Comparison of ENCODE assay signal across 14 cellular contexts in genomic region chr11:48094643-48095339, GRCh38.
DNase-seq lines count a peak whose midpoint lies in the region; ATAC-seq and TF ChIP-seq lines count a peak whose summit lies in the region.
"Had no signal": no experiment of that assay in that cellular context is flagged by ENCODE, and none has a peak within 500 bp of the region (broad histone marks: within the 10 kb centered on the region; RNA-seq: fewer than 3 reads in every experiment).

No MANE protein-coding gene starts in this region.

- H3K4me1 ChIP-seq in PC-3 (ENCODE audit: insufficient read depth, low read length) (peaks cover 60% of the 10 kb centered on the region), hepatocyte (ENCODE audit: insufficient read depth) (peaks cover 64% of the 10 kb centered on the region), SK-N-SH (ENCODE audit: control insufficient read depth in 1 of 2, insufficient read depth in 2 of 2, low read depth in 1 of 2, low read length in 1 of 2) (peaks cover 0 to 27% of the 10 kb centered on the region in 2 experiments; a peak in 1 of 4 replicates)

- 83% methylated on average over 9 of the region's 9 CpGs for WGBS in hepatocyte (ENCODE audit: low lambda C conversion rate, missing lambda C conversion rate)
- WGBS in SK-N-SH (ENCODE audit: low lambda C conversion rate): 92% methylated on average over 9 of the region's 9 CpGs

- H3K27ac Mint-ChIP-seq in CD4-positive, alpha-beta T cell: peak overlapping the region; percentile 28
- no peak overlapping the region for H3K27ac Mint-ChIP-seq in osteocyte (ENCODE audit: unreplicated experiment)
- H3K27ac Mint-ChIP-seq: activated naive CD8-positive, alpha-beta T cell had no signal

- POLR2A ChIA-PET in CD4-positive, alpha-beta T cell (lab: Charles Lee): interaction anchor here (1.1 kb wide), 1 partner anchor 38 kb away, joined by 3 read pairs; no protein-coding TSS in a partner anchor
- POLR2A ChIA-PET in PC-3 (lab: Charles Lee; ENCODE audit: unreplicated experiment) (no interaction called here), SK-N-SH (lab: Yijun Ruan, JAX) (no interaction called here)

- H3K9ac ChIP-seq in PC-3 (ENCODE audit: low read length) (peak overlapping the region; percentile 58), SK-N-SH (no peak overlapping the region)

- peak overlapping the region; percentile 67; the same call in 1 of the 2 replicates for H3K4me2 ChIP-seq in PC-3 (ENCODE audit: low read length)
- H3K4me2 ChIP-seq in hepatocyte: peak overlapping the region; percentile 59
- no peak overlapping the region for H3K4me2 ChIP-seq in SK-N-SH

- TF ChIP-seq RAD21 in SK-N-SH (IDR thresholded peaks at IDR 0.05; ENCODE audit: low read length): no peak

- H4K20me1 ChIP-seq in PC-3 (ENCODE audit: low read length): no peaks in the 10 kb centered on the region
- H4K20me1 ChIP-seq in hepatocyte (ENCODE audit: insufficient read depth, poor library complexity, severe bottlenecking): no peaks in the 10 kb centered on the region
- peaks cover 23% of the 10 kb centered on the region for H4K20me1 ChIP-seq in SK-N-SH (ENCODE audit: insufficient read depth)

- no peak overlapping the region for H3K4me3 Mint-ChIP-seq in CD4-positive, alpha-beta T cell
- H3K4me3 Mint-ChIP-seq in osteocyte (ENCODE audit: unreplicated experiment): no peak overlapping the region
- H3K4me3 Mint-ChIP-seq: activated naive CD8-positive, alpha-beta T cell had no signal

- H3K27ac ChIP-seq in CD4-positive, alpha-beta T cell (ENCODE audit: low read depth, low read length): no peak overlapping the region
- H3K27ac ChIP-seq in PC-3 (ENCODE audit: low read length) (peak overlapping the region; percentile 93), hepatocyte (peak overlapping the region; percentile 83), SK-N-SH (ENCODE audit: low read depth in 2 of 2, low read length in 1 of 2) (no peak overlapping the region)
- H3K27ac ChIP-seq: left ventricle myocardium inferior, thoracic aorta had no signal

- no peaks in the 10 kb centered on the region for H3K9me3 Mint-ChIP-seq in CD4-positive, alpha-beta T cell
- no peaks in the 10 kb centered on the region for H3K9me3 Mint-ChIP-seq in osteocyte (ENCODE audit: unreplicated experiment)

- H3K4me3 ChIP-seq in PC-3 (ENCODE audit: low read length) (no peak overlapping the region), hepatocyte (no peak overlapping the region), SK-N-SH (ENCODE audit: low read depth in 2 of 2, low read length in 1 of 2) (no peak overlapping the region)
- H3K4me3 ChIP-seq: left ventricle myocardium inferior, thoracic aorta had no signal

- H2AFZ ChIP-seq in PC-3 (ENCODE audit: low read length) (no peak overlapping the region), hepatocyte (no peak overlapping the region), SK-N-SH (ENCODE audit: low read depth) (no peak overlapping the region)

- peaks cover 65% of the 10 kb centered on the region for H3K4me1 Mint-ChIP-seq in CD4-positive, alpha-beta T cell (ENCODE audit: low read depth)
- H3K4me1 Mint-ChIP-seq in osteocyte (ENCODE audit: unreplicated experiment): peaks cover 18% of the 10 kb centered on the region

- H3K36me3 ChIP-seq in PC-3 (ENCODE audit: low read depth, low read length): no peaks in the 10 kb centered on the region
- H3K36me3 ChIP-seq in hepatocyte (replicated peaks; ENCODE audit: insufficient read depth, low read depth): no peaks in the 10 kb centered on the region
- no peaks in the 10 kb centered on the region for H3K36me3 ChIP-seq in SK-N-SH (replicated peaks in 1 of 2; ENCODE audit: control insufficient read depth in 1 of 2, insufficient read depth in 2 of 2, low read length in 1 of 2)
- H3K36me3 ChIP-seq: left ventricle myocardium inferior, thoracic aorta had no signal

- no TSS peak for BruUV-seq in PC-3 (replicated peaks; lab: Mats Ljungman, UMichigan)

- peaks cover 75% of the 10 kb centered on the region for H3K79me2 ChIP-seq in PC-3 (ENCODE audit: low read length)
- H3K79me2 ChIP-seq in hepatocyte: peaks cover 47% of the 10 kb centered on the region
- H3K79me2 ChIP-seq in SK-N-SH (ENCODE audit: insufficient read depth): peaks cover 52% of the 10 kb centered on the region

- DNase-seq in CD4-positive, alpha-beta T cell: no peak
- DNase-seq in PC-3 (no peak), hepatocyte (ENCODE audit: low spot score) (no peak), osteocyte (ENCODE audit: extremely low spot score, unreplicated experiment) (peak; percentile 40), NCI-H146 (lab: John Stamatoyannopoulos, UW) (no peak), NCI-H524 (lab: John Stamatoyannopoulos, UW) (no peak), SK-N-SH (no peak)
- DNase-seq: DND-41, left ventricle myocardium inferior, NCI-H774, occipital lobe had no signal

- TF ChIP-seq EP300 in SK-N-SH (IDR thresholded peaks at IDR 0.05; ENCODE audit: borderline replicate concordance in 1 of 2, low read depth in 1 of 2, low read length in 1 of 2): no peak

- no peaks in the 10 kb centered on the region for H3K9me2 ChIP-seq in PC-3 (replicated peaks; ENCODE audit: low read length)
- H3K9me2 ChIP-seq in hepatocyte (replicated peaks; ENCODE audit: insufficient read depth): no peaks in the 10 kb centered on the region
- no peaks in the 10 kb centered on the region for H3K9me2 ChIP-seq in SK-N-SH

- intact Hi-C loops in CD4-positive, alpha-beta T cell (cut with DNase I, micrococcal nuclease): no loop called here
- intact Hi-C loops in PC-3 (cut with micrococcal nuclease): no loop called here

- H3K27me3 ChIP-seq in CD4-positive, alpha-beta T cell (ENCODE audit: control insufficient read depth, insufficient read depth, low read length): no peaks in the 10 kb centered on the region
- H3K27me3 ChIP-seq in PC-3 (ENCODE audit: low read length) (no peaks in the 10 kb centered on the region), hepatocyte (no peaks in the 10 kb centered on the region), SK-N-SH (ENCODE audit: insufficient read depth) (no peaks in the 10 kb centered on the region)

- CTCF ChIA-PET in CD4-positive, alpha-beta T cell (lab: Charles Lee): no interaction called here
- CTCF ChIA-PET in PC-3 (lab: Charles Lee): no interaction called here
- CTCF ChIA-PET in SK-N-SH (lab: Yijun Ruan, JAX): interaction anchor here (1.3 to 7.0 kb wide), 3 partner anchors 14 to 160 kb away, joined by 3 to 47 read pairs (median 12); no protein-coding TSS in a partner anchor

- no peak for TF ChIP-seq CTCF in CD4-positive, alpha-beta T cell (IDR thresholded peaks at IDR 0.05)
- no peak for TF ChIP-seq CTCF in PC-3 (conservative IDR thresholded peaks at IDR 0.05; ENCODE audit: low read depth, low read length)
- no peak for TF ChIP-seq CTCF in hepatocyte (IDR thresholded peaks at IDR 0.05; ENCODE audit: poor library complexity)
- no peak for TF ChIP-seq CTCF in osteocyte (IDR thresholded peaks at IDR 0.05)
- no peak for TF ChIP-seq CTCF in SK-N-SH (IDR thresholded peaks at IDR 0.05)

- H3F3A ChIP-seq in PC-3 (ENCODE audit: low read length, unreplicated experiment) (no peaks in the 10 kb centered on the region), SK-N-SH (replicated peaks; ENCODE audit: insufficient read depth) (no peaks in the 10 kb centered on the region)

- no peak for ATAC-seq in CD4-positive, alpha-beta T cell (ENCODE audit: poor library complexity)
- no peak for ATAC-seq in PC-3
- no peak for ATAC-seq in HG02870 (IDR thresholded peaks at IDR 0.05; ENCODE audit: unreplicated experiment)

- H3K36me3 Mint-ChIP-seq in CD4-positive, alpha-beta T cell (ENCODE audit: low read depth): no peaks in the 10 kb centered on the region
- no peaks in the 10 kb centered on the region for H3K36me3 Mint-ChIP-seq in osteocyte (ENCODE audit: unreplicated experiment)

- H3K27me3 Mint-ChIP-seq in CD4-positive, alpha-beta T cell: no peaks in the 10 kb centered on the region
- no peaks in the 10 kb centered on the region for H3K27me3 Mint-ChIP-seq in osteocyte (ENCODE audit: unreplicated experiment)
- H3K27me3 Mint-ChIP-seq: activated naive CD8-positive, alpha-beta T cell had no signal

- no peaks in the 10 kb centered on the region for H3K9me3 ChIP-seq in CD4-positive, alpha-beta T cell (ENCODE audit: control insufficient read depth, low read length)
- H3K9me3 ChIP-seq in PC-3 (ENCODE audit: low read length) (no peaks in the 10 kb centered on the region), hepatocyte (ENCODE audit: low read depth) (no peaks in the 10 kb centered on the region), SK-N-SH (no peaks in the 10 kb centered on the region)
- H3K9me3 ChIP-seq: left ventricle myocardium inferior, thoracic aorta had no signal

TF ChIP-seq in SK-N-SH, 30 proteins besides CTCF, POLR2A, EP300 and RAD21 (continues in another document):
- TF ChIP-seq YY1 (IDR thresholded peaks at IDR 0.05; ENCODE audit: low read depth) (no peak), GABPA (IDR thresholded peaks at IDR 0.05; ENCODE audit: low read depth) (no peak), POLR2AphosphoS5 (IDR thresholded peaks at IDR 0.05; ENCODE audit: low read depth, low read length) (no peak), ELF1 (IDR thresholded peaks at IDR 0.05) (no peak), FOXM1 (IDR thresholded peaks at IDR 0.05; ENCODE audit: low read depth) (no peak), TAF1 (IDR thresholded peaks at IDR 0.05; ENCODE audit: borderline replicate concordance, low read depth, low read length) (no peak), CHD2 (IDR thresholded peaks at IDR 0.05; ENCODE audit: low read length, partially characterized antibody) (no peak), GATA2 (CRISPR knock-in tag; IDR thresholded peaks at IDR 0.05) (no peak), FOSL2 (IDR thresholded peaks at IDR 0.05; ENCODE audit: borderline replicate concordance, low read depth) (no peak), IRF3 (IDR thresholded peaks at IDR 0.05; ENCODE audit: low read depth, low read length) (no peak), USF2 (IDR thresholded peaks at IDR 0.05; ENCODE audit: borderline replicate concordance, low read depth, low read length) (no peak), NFIC (IDR thresholded peaks at IDR 0.05; ENCODE audit: borderline replicate concordance) (no peak)

Comparison
In these comparisons a context has a peak if more than half of its experiments do, and no peak if none do; other contexts are left out.
1. H3K27ac ChIP-seq: peak in PC-3 (single experiment) and hepatocyte (single experiment); none in CD4-positive, alpha-beta T cell (single experiment) and SK-N-SH (0 of 2).